In genomic region chr16:80027007-80027965, GRCh38 we compare ENCODE assay signal across 8 cellular contexts.
A peak's percentile ranks its signal among the peaks of the same experiment; 100 is the strongest.
DNase-seq lines count a peak whose midpoint lies in the region; ATAC-seq and TF ChIP-seq lines count a peak whose summit lies in the region.

No MANE protein-coding gene starts in this region.

- H3K27ac ChIP-seq in fibroblast of lung (ENCODE audit: insufficient read depth, low read length) (no peak overlapping the region), prostate gland (no peak overlapping the region), aorta (ENCODE audit: low read depth in 1 of 2, low read length in 2 of 2) (no peak overlapping the region)

- H3K4me3 ChIP-seq in fibroblast of lung (replicated peaks in 1 of 4; ENCODE audit: control extremely low read depth in 1 of 4, insufficient read depth in 1 of 4, low read depth in 3 of 4, low read length in 4 of 4) (no peak overlapping the region), prostate gland (no peak overlapping the region), aorta (ENCODE audit: low read length in 2 of 2) (no peak overlapping the region)

- 59% methylated on average over 20 of the region's 20 CpGs for WGBS in prostate gland
- whole genome bisulfite sequencing in aorta, 2 donors, result 68 to 70% methylated on average over 20 of the region's 20 CpGs

- no peak overlapping the region for H2AFZ ChIP-seq in fibroblast of lung (ENCODE audit: low read length)

- no peak overlapping the region for H3K9ac ChIP-seq in fibroblast of lung (ENCODE audit: insufficient read depth, low read length)

- H3K27me3 ChIP-seq in fibroblast of lung (ENCODE audit: control insufficient read depth, insufficient read depth, low read length) (no peaks in the 10 kb centered on the region), prostate gland (replicated peaks; ENCODE audit: insufficient read depth) (no peaks in the 10 kb centered on the region), aorta (ENCODE audit: control insufficient read depth in 1 of 2, insufficient read depth in 2 of 2, low read length in 1 of 2) (no peaks in the 10 kb centered on the region)

- no peaks in the 10 kb centered on the region for H4K20me1 ChIP-seq in fibroblast of lung (ENCODE audit: control insufficient read depth, extremely low read depth, insufficient read depth, low read length)

- H3K79me2 ChIP-seq in fibroblast of lung (ENCODE audit: control insufficient read depth, insufficient read depth, low read length), result no peaks in the 10 kb centered on the region

- H3K36me3 ChIP-seq in fibroblast of lung (ENCODE audit: control insufficient read depth, insufficient read depth, low read length), result no peaks in the 10 kb centered on the region
- H3K36me3 ChIP-seq in prostate gland, result no peaks in the 10 kb centered on the region
- H3K36me3 ChIP-seq in aorta (ENCODE audit: control insufficient read depth in 1 of 2, insufficient read depth in 2 of 2, low read length in 1 of 2), result no peaks in the 10 kb centered on the region

- peak; percentile 60 for ATAC-seq in aorta (ENCODE audit: low FRiP score)

- H3K4me2 ChIP-seq in fibroblast of lung (ENCODE audit: extremely low read depth, insufficient read depth, low read length), result no peak overlapping the region

- DNase-seq in CMK (ENCODE audit: low read depth), result peak; percentile 45
- peak; percentile 92 for DNase-seq in H4 (ENCODE audit: low spot score)
- peak; percentile 9 for DNase-seq in NCI-H2196 (lab: John Stamatoyannopoulos, UW; ENCODE audit: unreplicated experiment)
- peak; percentile 26 for DNase-seq in activated CD8-positive, alpha-beta memory T cell treated with anti-CD3 and anti-CD28 coated beads, Interleukin-2, amount 50 U/mL, for 4 hours
- DNase-seq in fibroblast of lung (ENCODE audit: low read depth in 2 of 2), result peak; percentile 39 to 97
- peak; percentile 23 for DNase-seq in prostate gland (ENCODE audit: low spot score)
- peak; percentile 71 to 74 for DNase-seq in aorta
- DNase-seq in OCI-M2 (lab: John Stamatoyannopoulos, UW; ENCODE audit: unreplicated experiment), result no peak

- H3K9me3 ChIP-seq in fibroblast of lung (ENCODE audit: control insufficient read depth, insufficient read depth, low read depth, low read length), result no peaks in the 10 kb centered on the region
- no peaks in the 10 kb centered on the region for H3K9me3 ChIP-seq in prostate gland
- no peaks in the 10 kb centered on the region for H3K9me3 ChIP-seq in aorta (ENCODE audit: control insufficient read depth, low read length)

- H3K4me1 ChIP-seq in fibroblast of lung (ENCODE audit: control insufficient read depth, extremely low read depth, insufficient read depth, low read length), result no peaks in the 10 kb centered on the region
- H3K4me1 ChIP-seq in prostate gland (replicated peaks), result no peaks in the 10 kb centered on the region
- H3K4me1 ChIP-seq in aorta (ENCODE audit: control insufficient read depth in 1 of 2, insufficient read depth in 2 of 2, low read length in 2 of 2), result no peaks in the 10 kb centered on the region

- TF ChIP-seq POLR2A in prostate gland (IDR thresholded peaks at IDR 0.05), result no peak

- intact Hi-C loops in prostate gland (cut with DNase I), result no loop called here
- intact Hi-C loops in aorta (cut with DNase I), result no loop called here

- TF ChIP-seq CTCF in fibroblast of lung (conservative IDR thresholded peaks at IDR 0.05 in 1 of 2, IDR thresholded peaks at IDR 0.05 in 1 of 2; ENCODE audit: low read depth in 1 of 2, low read length in 2 of 2) (no peak), prostate gland (IDR thresholded peaks at IDR 0.05) (no peak)
